ENCODE assay signal across 18 cellular contexts in the genomic region with DNA sequence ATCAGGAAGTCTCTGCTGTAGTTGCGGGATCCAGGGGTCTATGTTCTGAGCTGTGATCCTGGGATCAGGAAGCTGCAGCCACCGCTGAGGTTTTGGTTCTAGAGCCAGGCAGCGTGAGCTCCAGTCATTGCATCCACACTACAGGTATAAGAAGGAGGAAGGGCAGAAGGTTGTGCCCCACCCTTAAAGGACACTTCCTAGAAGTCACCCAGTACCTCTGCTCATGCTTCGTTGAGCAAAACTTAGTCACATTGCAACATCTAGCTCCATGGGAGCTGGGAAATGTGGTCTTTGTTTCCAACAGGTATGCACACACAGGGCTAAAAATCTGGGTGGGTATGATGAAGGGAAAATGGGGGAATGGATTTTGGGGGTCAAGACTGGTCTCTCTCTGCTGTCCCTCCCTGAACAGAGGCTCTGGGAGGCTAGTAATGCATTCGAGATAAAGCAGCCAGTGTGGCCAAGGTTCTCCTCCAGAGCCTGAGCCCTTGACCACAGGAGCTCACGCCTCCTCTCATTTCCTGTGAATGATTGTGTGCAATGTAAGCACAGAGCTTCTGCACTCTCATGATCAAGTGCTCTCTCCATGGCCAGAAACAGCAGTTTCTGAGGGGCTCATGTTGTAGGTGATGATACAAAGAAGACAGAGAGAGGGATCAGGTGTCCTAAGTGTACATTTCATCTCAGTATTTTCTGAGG.
DNase-seq lines count a peak whose midpoint lies in the region; ATAC-seq and TF ChIP-seq lines count a peak whose summit lies in the region.
"Had no signal": no experiment of that assay in that cellular context is flagged by ENCODE, and none has a peak within 500 bp of the region (broad histone marks: within the 10 kb centered on the region; RNA-seq: fewer than 3 reads in every experiment).

No MANE protein-coding gene starts in this region.

- no peaks in the 10 kb centered on the region for H3K4me1 ChIP-seq in naive thymus-derived CD4-positive, alpha-beta T cell (ENCODE audit: control insufficient read depth in 2 of 2, insufficient read depth in 2 of 2, low read length in 2 of 2)
- H3K4me1 ChIP-seq: tibial artery had no signal

- CTCF ChIA-PET in activated CD8-positive, alpha-beta T cell treated with anti-CD3 and anti-CD28 coated beads for 36 hours (lab: Charles Lee), result interaction anchor here (1.5 kb wide), 1 partner anchor 195 kb away, joined by 5 read pairs; no protein-coding TSS in a partner anchor
- CTCF ChIA-PET in naive thymus-derived CD4-positive, alpha-beta T cell (lab: Charles Lee), result interaction anchor here (1.2 kb wide), 1 partner anchor 195 kb away, joined by 4 read pairs; no protein-coding TSS in a partner anchor

- ATAC-seq in HG02798 (IDR thresholded peaks at IDR 0.05; ENCODE audit: poor library complexity, unreplicated experiment), result peak; percentile 49
- ATAC-seq in activated CD8-positive, alpha-beta T cell treated with anti-CD3 and anti-CD28 coated beads for 36 hours, result no peak
- ATAC-seq in naive thymus-derived CD4-positive, alpha-beta T cell, result no peak

- H3K9me3 Mint-ChIP-seq in activated CD8-positive, alpha-beta T cell treated with anti-CD3 and anti-CD28 coated beads for 36 hours, result no peaks in the 10 kb centered on the region
- no peaks in the 10 kb centered on the region for H3K9me3 Mint-ChIP-seq in naive thymus-derived CD4-positive, alpha-beta T cell
- H3K9me3 Mint-ChIP-seq in progenitor cell of endocrine pancreas (ENCODE audit: low read depth), result no peaks in the 10 kb centered on the region
- H3K9me3 Mint-ChIP-seq: activated naive CD4-positive, alpha-beta T cell treated with anti-CD3 and anti-CD28 coated beads for 36 hours; brain had no signal

- peak overlapping the region; percentile 17 for H3K27ac Mint-ChIP-seq in activated CD8-positive, alpha-beta T cell treated with anti-CD3 and anti-CD28 coated beads for 36 hours
- H3K27ac Mint-ChIP-seq in naive thymus-derived CD4-positive, alpha-beta T cell, result peak overlapping the region in 1 of 9 donors; percentile 38
- no peak overlapping the region for H3K27ac Mint-ChIP-seq in progenitor cell of endocrine pancreas
- H3K27ac Mint-ChIP-seq: activated naive CD4-positive, alpha-beta T cell treated with anti-CD3 and anti-CD28 coated beads for 36 hours; brain had no signal

- POLR2A ChIA-PET in activated CD8-positive, alpha-beta T cell treated with anti-CD3 and anti-CD28 coated beads for 36 hours (lab: Charles Lee), result no interaction called here
- POLR2A ChIA-PET in naive thymus-derived CD4-positive, alpha-beta T cell (lab: Charles Lee), result interaction anchor here (1.1 kb wide), 1 partner anchor 14 kb away, joined by 3 read pairs; no protein-coding TSS in a partner anchor

- no peak overlapping the region for H3K4me3 Mint-ChIP-seq in activated CD8-positive, alpha-beta T cell treated with anti-CD3 and anti-CD28 coated beads for 36 hours
- H3K4me3 Mint-ChIP-seq in naive thymus-derived CD4-positive, alpha-beta T cell, result peak overlapping the region in 1 of 10 donors; percentile 25
- H3K4me3 Mint-ChIP-seq in progenitor cell of endocrine pancreas (ENCODE audit: low read depth), result no peak overlapping the region
- H3K4me3 Mint-ChIP-seq: activated naive CD4-positive, alpha-beta T cell treated with anti-CD3 and anti-CD28 coated beads for 36 hours; brain had no signal

- peak; percentile 15 for DNase-seq in NCI-H510A treated with DMSO at 0.1 percent for 48 hours (lab: John Stamatoyannopoulos, UW)
- no peak for DNase-seq in NCI-H510A (lab: John Stamatoyannopoulos, UW)
- no peak for DNase-seq in activated CD8-positive, alpha-beta T cell treated with anti-CD3 and anti-CD28 coated beads for 36 hours
- DNase-seq in naive thymus-derived CD4-positive, alpha-beta T cell, result no peak
- no peak for DNase-seq in mesenteric fat pad (ENCODE audit: low spot score)
- no peak for DNase-seq in progenitor cell of endocrine pancreas (ENCODE audit: low spot score, unreplicated experiment)
- no peak for DNase-seq in globus pallidus (ENCODE audit: low spot score)
- DNase-seq: activated naive CD4-positive, alpha-beta T cell treated with anti-CD3 and anti-CD28 coated beads for 36 hours; KBM-7; kidney glomerular epithelial cell; midbrain; NCI-H1417 treated with DMSO at 0.1 percent for 48 hours; stimulated activated CD4-positive, alpha-beta T cell treated with anti-CD3 and anti-CD28 coated beads, Interleukin-4, amount 100 ng/mL, for 4 hours; tibial artery; WERI-Rb-1 had no signal

- no peak for TF ChIP-seq CTCF in activated CD8-positive, alpha-beta T cell treated with anti-CD3 and anti-CD28 coated beads for 36 hours (IDR thresholded peaks at IDR 0.05)
- TF ChIP-seq CTCF in progenitor cell of endocrine pancreas (IDR thresholded peaks at IDR 0.05; ENCODE audit: unreplicated experiment), result no peak

- intact Hi-C loops in activated CD8-positive, alpha-beta T cell treated with anti-CD3 and anti-CD28 coated beads for 36 hours (cut with micrococcal nuclease), result no loop called here
- intact Hi-C loops in naive thymus-derived CD4-positive, alpha-beta T cell (cut with micrococcal nuclease), result no loop called here

- no peaks in the 10 kb centered on the region for H3K4me1 Mint-ChIP-seq in activated CD8-positive, alpha-beta T cell treated with anti-CD3 and anti-CD28 coated beads for 36 hours (ENCODE audit: low read depth)
- peaks cover 0 to 32% (median 0%) of the 10 kb centered on the region in 7 donors for H3K4me1 Mint-ChIP-seq in naive thymus-derived CD4-positive, alpha-beta T cell
- no peaks in the 10 kb centered on the region for H3K4me1 Mint-ChIP-seq in progenitor cell of endocrine pancreas (ENCODE audit: low read depth)
- H3K4me1 Mint-ChIP-seq: brain had no signal

- H3K27me3 Mint-ChIP-seq in activated CD8-positive, alpha-beta T cell treated with anti-CD3 and anti-CD28 coated beads for 36 hours, result no peaks in the 10 kb centered on the region
- no peaks in the 10 kb centered on the region for H3K27me3 Mint-ChIP-seq in naive thymus-derived CD4-positive, alpha-beta T cell
- no peaks in the 10 kb centered on the region for H3K27me3 Mint-ChIP-seq in progenitor cell of endocrine pancreas
- H3K27me3 Mint-ChIP-seq: brain had no signal

- H3K4me3 ChIP-seq in naive thymus-derived CD4-positive, alpha-beta T cell (ENCODE audit: low read length), result no peak overlapping the region
- H3K4me3 ChIP-seq: tibial artery had no signal

- peaks cover 20 to 63% (median 32%) of the 10 kb centered on the region in 3 experiments for H3K36me3 ChIP-seq in naive thymus-derived CD4-positive, alpha-beta T cell (ENCODE audit: control insufficient read depth in 2 of 3, insufficient read depth in 3 of 3, low read length in 3 of 3)
- H3K36me3 ChIP-seq: WERI-Rb-1 had no signal

- peak overlapping the region; percentile 5 for H3K27ac ChIP-seq in naive thymus-derived CD4-positive, alpha-beta T cell (ENCODE audit: low read depth, low read length)
- H3K27ac ChIP-seq: HL-60, tibial artery, WERI-Rb-1 had no signal

- no peaks in the 10 kb centered on the region for H3K27me3 ChIP-seq in naive thymus-derived CD4-positive, alpha-beta T cell (ENCODE audit: control insufficient read depth in 2 of 2, insufficient read depth in 2 of 2, low read length in 2 of 2)
- H3K27me3 ChIP-seq: tibial artery had no signal

- peaks cover 21% of the 10 kb centered on the region for H3K36me3 Mint-ChIP-seq in activated CD8-positive, alpha-beta T cell treated with anti-CD3 and anti-CD28 coated beads for 36 hours (ENCODE audit: low read depth)
- H3K36me3 Mint-ChIP-seq in naive thymus-derived CD4-positive, alpha-beta T cell, result peaks cover 9 to 62% (median 45%) of the 10 kb centered on the region in 5 donors
- peaks cover 6% of the 10 kb centered on the region for H3K36me3 Mint-ChIP-seq in progenitor cell of endocrine pancreas (ENCODE audit: insufficient read depth)

- H3K9me3 ChIP-seq in naive thymus-derived CD4-positive, alpha-beta T cell (ENCODE audit: control insufficient read depth in 2 of 3, low read length in 3 of 3), result no peaks in the 10 kb centered on the region
- H3K9me3 ChIP-seq: tibial artery had no signal
